Comparison of ENCODE assay signal across 9 cellular contexts in the genomic region with DNA sequence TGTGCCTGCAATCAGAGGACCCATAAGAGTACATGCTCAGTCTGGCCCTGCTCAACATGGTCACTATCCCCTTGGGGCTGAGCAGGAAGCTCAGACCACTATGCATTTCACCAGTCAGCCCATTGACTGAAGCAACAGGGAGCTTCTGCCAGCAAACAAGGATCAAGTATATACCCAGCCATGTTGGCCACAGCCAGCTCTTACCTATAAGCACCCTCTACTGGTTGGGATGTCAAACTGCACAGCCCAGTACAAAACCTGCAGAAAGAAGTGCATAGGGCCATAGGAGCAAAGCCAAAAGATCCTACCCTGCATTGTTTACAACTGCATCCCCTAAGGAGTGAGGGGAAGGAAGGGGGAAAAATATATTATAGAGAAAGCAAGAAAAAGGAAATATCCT.
DNase-seq lines count a peak whose midpoint lies in the region; ATAC-seq and TF ChIP-seq lines count a peak whose summit lies in the region.
"Had no signal": no experiment of that assay in that cellular context is flagged by ENCODE, and none has a peak within 500 bp of the region (broad histone marks: within the 10 kb centered on the region; RNA-seq: fewer than 3 reads in every experiment).

No MANE protein-coding gene starts in this region.

- H3K9me3 Mint-ChIP-seq in activated CD8-positive, alpha-beta memory T cell treated with anti-CD3 and anti-CD28 coated beads, Interleukin-2, amount 10 ng/mL, durations not matched to agents 7 days and 5 days (ENCODE audit: low read depth) = peaks cover 2% of the 10 kb centered on the region

- DNase-seq in left ventricle myocardium inferior (no peak), right atrium auricular region (ENCODE audit: low spot score) (no peak), NOMO-1 treated with dmso at 0.1 percent for 144 hours (lab: John Stamatoyannopoulos, UW; ENCODE audit: unreplicated experiment) (peak; percentile 5), fibroblast of mammary gland (ENCODE audit: low read depth) (peak; percentile 31), upper lobe of right lung (no peak), aorta (no peak)
- no peak for DNase-seq in activated CD8-positive, alpha-beta memory T cell treated with anti-CD3 and anti-CD28 coated beads, Interleukin-2, amount 10 ng/mL, durations not matched to agents 7 days and 5 days
- DNase-seq: NCI-H2081 treated with DMSO at 0.1 percent for 48 hours had no signal

- peaks cover 17% of the 10 kb centered on the region for H3K4me1 Mint-ChIP-seq in activated CD8-positive, alpha-beta memory T cell treated with anti-CD3 and anti-CD28 coated beads, Interleukin-2, amount 10 ng/mL, durations not matched to agents 7 days and 5 days

- no peaks in the 10 kb centered on the region for H3K27me3 Mint-ChIP-seq in activated CD8-positive, alpha-beta memory T cell treated with anti-CD3 and anti-CD28 coated beads, Interleukin-2, amount 10 ng/mL, durations not matched to agents 7 days and 5 days

- H3K9me3 ChIP-seq in left ventricle myocardium inferior (replicated peaks) = peaks cover 37% of the 10 kb centered on the region
- H3K9me3 ChIP-seq in right atrium auricular region = peaks cover 0 to 13% of the 10 kb centered on the region in 2 donors
- H3K9me3 ChIP-seq in upper lobe of right lung = no peaks in the 10 kb centered on the region
- peaks cover 5% of the 10 kb centered on the region for H3K9me3 ChIP-seq in aorta (ENCODE audit: control insufficient read depth, low read length)

- CTCF ChIA-PET in activated CD8-positive, alpha-beta memory T cell treated with anti-CD3 and anti-CD28 coated beads, Interleukin-2, amount 10 ng/mL, durations not matched to agents 7 days and 5 days (lab: Charles Lee) = no interaction called here

- no peak overlapping the region for H3K27ac ChIP-seq in left ventricle myocardium inferior (replicated peaks)
- H3K27ac ChIP-seq in right atrium auricular region = no peak overlapping the region
- H3K27ac ChIP-seq in upper lobe of right lung = no peak overlapping the region
- no peak overlapping the region for H3K27ac ChIP-seq in aorta (ENCODE audit: low read depth in 1 of 2, low read length in 2 of 2)

- H3K4me3 ChIP-seq in left ventricle myocardium inferior (no peak overlapping the region), right atrium auricular region (no peak overlapping the region), fibroblast of mammary gland (ENCODE audit: control insufficient read depth, low read depth, low read length) (no peak overlapping the region), upper lobe of right lung (no peak overlapping the region), aorta (ENCODE audit: low read length in 2 of 2) (no peak overlapping the region)

- H3K4me1 ChIP-seq in left ventricle myocardium inferior (no peaks in the 10 kb centered on the region), right atrium auricular region (no peaks in the 10 kb centered on the region), upper lobe of right lung (no peaks in the 10 kb centered on the region), aorta (ENCODE audit: control insufficient read depth in 1 of 2, insufficient read depth in 2 of 2, low read length in 2 of 2) (no peaks in the 10 kb centered on the region)

- H3K36me3 ChIP-seq in left ventricle myocardium inferior = no peaks in the 10 kb centered on the region
- no peaks in the 10 kb centered on the region for H3K36me3 ChIP-seq in right atrium auricular region
- H3K36me3 ChIP-seq in upper lobe of right lung = no peaks in the 10 kb centered on the region
- H3K36me3 ChIP-seq in aorta (ENCODE audit: control insufficient read depth in 1 of 2, insufficient read depth in 2 of 2, low read length in 1 of 2) = no peaks in the 10 kb centered on the region

- H3K27me3 ChIP-seq in left ventricle myocardium inferior (ENCODE audit: low read depth) (no peaks in the 10 kb centered on the region), right atrium auricular region (no peaks in the 10 kb centered on the region), upper lobe of right lung (no peaks in the 10 kb centered on the region), aorta (ENCODE audit: control insufficient read depth in 1 of 2, insufficient read depth in 2 of 2, low read length in 1 of 2) (no peaks in the 10 kb centered on the region)

- ATAC-seq in upper lobe of right lung (peak; percentile 87), HG02938 (IDR thresholded peaks at IDR 0.05; ENCODE audit: unreplicated experiment) (no peak), aorta (ENCODE audit: low FRiP score) (no peak)
- ATAC-seq in activated CD8-positive, alpha-beta memory T cell treated with anti-CD3 and anti-CD28 coated beads, Interleukin-2, amount 10 ng/mL, durations not matched to agents 7 days and 5 days = no peak

- H3K27ac Mint-ChIP-seq in activated CD8-positive, alpha-beta memory T cell treated with anti-CD3 and anti-CD28 coated beads, Interleukin-2, amount 10 ng/mL, durations not matched to agents 7 days and 5 days = no peak overlapping the region

- intact Hi-C loops in left ventricle myocardium inferior (cut with micrococcal nuclease) (no loop called here), upper lobe of right lung (cut with DNase I) (no loop called here), aorta (cut with DNase I) (no loop called here)

- no peak overlapping the region for H3K4me3 Mint-ChIP-seq in activated CD8-positive, alpha-beta memory T cell treated with anti-CD3 and anti-CD28 coated beads, Interleukin-2, amount 10 ng/mL, durations not matched to agents 7 days and 5 days

- peak; percentile 34 for TF ChIP-seq CTCF in left ventricle myocardium inferior (IDR thresholded peaks at IDR 0.05; ENCODE audit: borderline replicate concordance)
- peak in 1 of 2 donors; percentile 34 for TF ChIP-seq CTCF in right atrium auricular region (IDR thresholded peaks at IDR 0.05)
- TF ChIP-seq CTCF in fibroblast of mammary gland (conservative IDR thresholded peaks at IDR 0.05; ENCODE audit: control insufficient read depth, insufficient read depth, low read depth, low read length) = peak; percentile 53
- TF ChIP-seq CTCF in upper lobe of right lung (IDR thresholded peaks at IDR 0.05) = peak; percentile 49

- H3K36me3 Mint-ChIP-seq in activated CD8-positive, alpha-beta memory T cell treated with anti-CD3 and anti-CD28 coated beads, Interleukin-2, amount 10 ng/mL, durations not matched to agents 7 days and 5 days = no peaks in the 10 kb centered on the region

Comparison
In these comparisons a context has a peak if more than half of its experiments do, and no peak if none do; other contexts are left out.
1. DNase-seq: peak in NOMO-1 treated with dmso at 0.1 percent for 144 hours (single experiment) and fibroblast of mammary gland (single experiment); none in left ventricle myocardium inferior (single experiment), right atrium auricular region (single experiment), upper lobe of right lung (single experiment), aorta (0 of 2) and activated CD8-positive, alpha-beta memory T cell treated with anti-CD3 and anti-CD28 coated beads, Interleukin-2, amount 10 ng/mL, durations not matched to agents 7 days and 5 days (single experiment).